26 cellular contexts compared by ENCODE assay signal in genomic region chr16:57144027-57144426, GRCh38. TPM values are rescaled to one million over a fixed set of nuclear protein-coding genes. Genes with fewer than 3 reads are reported as not detected.
DNase-seq lines count a peak whose midpoint lies in the region; ATAC-seq and TF ChIP-seq lines count a peak whose summit lies in the region.
"Had no signal": no experiment of that assay in that cellular context is flagged by ENCODE, and none has a peak within 500 bp of the region (broad histone marks: within the 10 kb centered on the region; RNA-seq: fewer than 3 reads in every experiment).

No MANE protein-coding gene starts in this region.

- no peak overlapping the region for H3K4me3 Mint-ChIP-seq in CD8-positive, alpha-beta T cell
- H3K4me3 Mint-ChIP-seq: stimulated activated naive CD8-positive, alpha-beta T cell treated with anti-CD3 and anti-CD28 coated beads, Interleukin-15, amount 100 ng/mL, for 72 hours; T-helper 2 cell treated with Interferon-gamma antibody and Interleukin-4, amounts not matched to agents 5 μg/mL and 100 μg/mL, for 36 hours; type B pancreatic cell had no signal

- H3K27me3 Mint-ChIP-seq in CD8-positive, alpha-beta T cell (ENCODE audit: low read depth) = no peaks in the 10 kb centered on the region
- H3K27me3 Mint-ChIP-seq: stimulated activated naive CD8-positive, alpha-beta T cell treated with anti-CD3 and anti-CD28 coated beads, Interleukin-15, amount 100 ng/mL, for 72 hours; type B pancreatic cell had no signal

- POLR2A ChIA-PET in CD8-positive, alpha-beta T cell (lab: Charles Lee) = interaction anchor here (1.2 to 4.5 kb wide), 2 partner anchors 8 to 17 kb away, joined by 3 to 26 read pairs; no protein-coding TSS in a partner anchor

- no peaks in the 10 kb centered on the region for H3K9me3 Mint-ChIP-seq in CD8-positive, alpha-beta T cell
- H3K9me3 Mint-ChIP-seq: stimulated activated naive CD8-positive, alpha-beta T cell treated with anti-CD3 and anti-CD28 coated beads, Interleukin-15, amount 100 ng/mL, for 72 hours; T-helper 2 cell treated with Interferon-gamma antibody and Interleukin-4, amounts not matched to agents 5 μg/mL and 100 μg/mL, for 36 hours; type B pancreatic cell had no signal

- H3K4me1 ChIP-seq in CD8-positive, alpha-beta T cell (ENCODE audit: insufficient read depth, low read length) = peaks cover 55% of the 10 kb centered on the region
- H3K4me1 ChIP-seq in neutrophil (ENCODE audit: control insufficient read depth in 1 of 2, insufficient read depth in 1 of 2, low read depth in 1 of 2, low read length in 1 of 2) = peaks cover 89 to 90% of the 10 kb centered on the region in 2 experiments
- peaks cover 0 to 4% of the 10 kb centered on the region in 2 donors for H3K4me1 ChIP-seq in breast epithelium
- H3K4me1 ChIP-seq: BE2C had no signal

- H3K36me3 Mint-ChIP-seq in CD8-positive, alpha-beta T cell = peaks cover 44% of the 10 kb centered on the region

- intact Hi-C loops in CD8-positive, alpha-beta T cell (cut with DNase I, micrococcal nuclease) = no loop called here
- intact Hi-C loops in dorsolateral prefrontal cortex (cut with DNase I) (loop anchor here in 1 of 2 donors (10.0 kb wide), 1 partner anchor 49 kb away; the partner anchor contains the start of gene CPNE2), breast epithelium (cut with DNase I; ENCODE audit: low total_unique reads) (no loop called here)

- H3K36me3 ChIP-seq in CD8-positive, alpha-beta T cell (ENCODE audit: insufficient read depth, low read length) = no peaks in the 10 kb centered on the region
- H3K36me3 ChIP-seq in neutrophil (peaks cover under 1% of the 10 kb centered on the region), breast epithelium (no peaks in the 10 kb centered on the region)
- H3K36me3 ChIP-seq: BE2C had no signal

- no peak for ATAC-seq in CD8-positive, alpha-beta T cell
- ATAC-seq: stimulated activated naive CD8-positive, alpha-beta T cell treated with anti-CD3 and anti-CD28 coated beads, Interleukin-15, amount 100 ng/mL, for 72 hours had no signal

- no peak overlapping the region for H3K4me3 ChIP-seq in CD8-positive, alpha-beta T cell (ENCODE audit: low read depth, low read length)
- H3K4me3 ChIP-seq in dorsolateral prefrontal cortex = no peak overlapping the region
- no peak overlapping the region for H3K4me3 ChIP-seq in neutrophil (ENCODE audit: low read depth in 1 of 2, low read length in 1 of 2)
- no peak overlapping the region for H3K4me3 ChIP-seq in breast epithelium
- H3K4me3 ChIP-seq: Peyer's patch had no signal

- no peak for TF ChIP-seq POLR2A in breast epithelium (IDR thresholded peaks at IDR 0.05)

- no peaks in the 10 kb centered on the region for H3K9me3 ChIP-seq in CD8-positive, alpha-beta T cell (ENCODE audit: low read length)
- H3K9me3 ChIP-seq in neutrophil (no peaks in the 10 kb centered on the region), breast epithelium (no peaks in the 10 kb centered on the region)
- H3K9me3 ChIP-seq: BE2C, Peyer's patch had no signal

- CTCF ChIA-PET in CD8-positive, alpha-beta T cell (lab: Charles Lee) = interaction anchor here (1.0 to 1.1 kb wide), 2 partner anchors 207 to 277 kb away, joined by 3 to 4 read pairs; no protein-coding TSS in a partner anchor

- peaks cover 57% of the 10 kb centered on the region for H3K4me1 Mint-ChIP-seq in CD8-positive, alpha-beta T cell (ENCODE audit: low read depth)

- no peak for TF ChIP-seq CTCF in CD8-positive, alpha-beta T cell (IDR thresholded peaks at IDR 0.05)
- TF ChIP-seq CTCF in dorsolateral prefrontal cortex (IDR thresholded peaks at IDR 0.05 in 54 of 56, conservative IDR thresholded peaks at IDR 0.05 in 2 of 56; ENCODE audit: low read depth in 1 of 56, partially characterized antibody in 56 of 56) (no peak), neutrophil (IDR thresholded peaks at IDR 0.05) (no peak), breast epithelium (IDR thresholded peaks at IDR 0.05) (no peak)

- peak overlapping the region; percentile 66 for H3K27ac Mint-ChIP-seq in CD8-positive, alpha-beta T cell
- H3K27ac Mint-ChIP-seq: T-helper 2 cell treated with Interferon-gamma antibody and Interleukin-4, amounts not matched to agents 5 μg/mL and 100 μg/mL, for 36 hours; type B pancreatic cell had no signal

- no peaks in the 10 kb centered on the region for H3K27me3 ChIP-seq in CD8-positive, alpha-beta T cell (ENCODE audit: insufficient read depth, low read length)
- no peaks in the 10 kb centered on the region for H3K27me3 ChIP-seq in dorsolateral prefrontal cortex
- H3K27me3 ChIP-seq in neutrophil = no peaks in the 10 kb centered on the region
- no peaks in the 10 kb centered on the region for H3K27me3 ChIP-seq in breast epithelium
- H3K27me3 ChIP-seq: BE2C, Peyer's patch had no signal

- DNase-seq in activated CD8-positive, alpha-beta memory T cell treated with anti-CD3 and anti-CD28 coated beads for 24 hours = peak; percentile 44
- DNase-seq in activated CD8-positive, alpha-beta memory T cell treated with anti-CD3 and anti-CD28 coated beads, Interleukin-2, amount 50 U/mL, for 4 hours = no peak
- DNase-seq in CD8-positive, alpha-beta T cell = no peak
- DNase-seq in dorsolateral prefrontal cortex (peak in 2 of 10 donors; percentile 36 to 40), EL (no peak), NCI-H2029 treated with DMSO at 0.1 percent for 48 hours (lab: John Stamatoyannopoulos, UW) (no peak), breast epithelium (ENCODE audit: low spot score in 2 of 2) (no peak)
- DNase-seq: 8988T; activated CD4-positive, alpha-beta T cell treated with anti-CD3 and anti-CD28 coated beads, Interleukin-2, amount 50 U/mL, for 1 hour; activated gamma-delta T cell; activated T-cell treated with anti-CD3 and anti-CD28 coated beads for 4 hours; BE2C; Calu3; GOT3; NCI-H1417 treated with DMSO at 0.1 percent for 48 hours; NCI-H2171; NCI-H524 treated with DMSO at 0.1 percent for 48 hours; Peyer's patch; retina; stimulated activated naive CD8-positive, alpha-beta T cell treated with anti-CD3 and anti-CD28 coated beads, Interleukin-15, amount 100 ng/mL, for 72 hours had no signal

- no peak overlapping the region for H3K27ac ChIP-seq in CD8-positive, alpha-beta T cell (ENCODE audit: low read depth, low read length)
- H3K27ac ChIP-seq in dorsolateral prefrontal cortex = peak overlapping the region; percentile 72 to 100 (median 96)
- peak overlapping the region; percentile 82 for H3K27ac ChIP-seq in neutrophil
- peak overlapping the region in 1 of 2 donors; percentile 32 for H3K27ac ChIP-seq in breast epithelium
- H3K27ac ChIP-seq: epithelial cell of prostate, HL-60, VCaP had no signal

RNA-seq across cellular contexts. Expression of gene PSME3IP1, which starts 41.8 kb away (rescaled TPM):
- 10 to 100 TPM; 82.6 to 87.2 TPM for total RNA-seq in CD8-positive, alpha-beta T cell
- total RNA-seq in dorsolateral prefrontal cortex = 100 to 1,000 TPM; 100 to 178 (median 132) TPM
- 10 to 100 TPM; 64.8 to 81.4 (median 69.8) TPM for total RNA-seq in breast epithelium

RNA-seq across cellular contexts. Expression of gene RSPRY1, which starts 42.1 kb away (rescaled TPM):
- total RNA-seq in CD8-positive, alpha-beta T cell = 10 to 100 TPM; 22.4 to 23.2 TPM
- total RNA-seq in dorsolateral prefrontal cortex = 10 to 100 TPM; 21.4 to 53.0 (median 33.6) TPM
- total RNA-seq in breast epithelium = 10 to 100 TPM; 26.4 to 52.4 (median 34.4) TPM

RNA-seq across cellular contexts. Expression of gene CPNE2, which starts 51.6 kb away (rescaled TPM):
- 1 to 10 TPM; 5.7 to 6.8 TPM for total RNA-seq in CD8-positive, alpha-beta T cell
- total RNA-seq in dorsolateral prefrontal cortex = 100 to 1,000 TPM in 2 of 120 experiments, 10 to 100 TPM in 118; 18.1 to 151 (median 44.9) TPM
- total RNA-seq in breast epithelium = 10 to 100 TPM; 13.9 to 56.5 (median 26.5) TPM
